1 cellular context compared by ENCODE assay signal in the genomic region with DNA sequence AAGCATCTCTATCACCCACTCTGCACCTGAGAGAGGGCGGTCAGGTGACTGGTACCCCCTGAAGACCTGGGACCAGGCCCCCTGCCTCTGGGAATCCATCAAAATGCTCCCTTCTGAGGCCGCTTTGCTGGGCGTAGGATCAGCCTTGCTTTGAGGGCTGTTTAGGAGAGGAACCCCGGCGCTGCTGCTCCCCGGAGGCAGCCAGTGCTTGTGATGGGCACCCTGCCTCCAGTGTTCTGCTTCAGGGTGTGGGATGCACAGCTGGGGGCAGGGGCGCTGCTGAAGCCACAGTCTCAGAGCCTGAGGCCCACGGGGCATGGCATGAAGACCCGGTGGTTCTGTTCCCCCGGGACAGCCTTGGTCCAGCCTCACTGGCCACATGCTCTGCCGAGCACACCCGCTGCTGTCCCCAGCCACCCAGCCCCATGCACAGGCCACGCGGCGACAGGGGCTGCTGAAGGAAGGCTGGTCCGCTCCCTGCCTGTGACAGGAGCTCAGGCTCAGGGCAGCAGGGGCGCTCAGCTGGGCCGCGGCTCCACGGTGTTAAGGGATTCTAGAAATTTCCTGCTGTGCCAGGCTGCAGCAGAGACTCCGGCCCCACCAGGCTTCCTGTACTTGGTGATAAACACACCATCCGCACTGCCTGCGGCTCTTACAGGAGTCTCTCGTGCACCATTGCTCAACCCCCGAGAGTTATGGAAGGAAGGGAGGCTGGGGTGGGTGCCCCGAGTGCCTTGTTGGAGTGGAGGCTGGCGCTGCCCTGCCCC.
TF ChIP-seq lines count a peak whose summit lies in the region.

No MANE protein-coding gene starts in this region.

TF ChIP-seq in WTC11, 78 proteins besides CTCF, POLR2A, EP300 and RAD21 (continued from another document):
- TF ChIP-seq, protein P1, sequence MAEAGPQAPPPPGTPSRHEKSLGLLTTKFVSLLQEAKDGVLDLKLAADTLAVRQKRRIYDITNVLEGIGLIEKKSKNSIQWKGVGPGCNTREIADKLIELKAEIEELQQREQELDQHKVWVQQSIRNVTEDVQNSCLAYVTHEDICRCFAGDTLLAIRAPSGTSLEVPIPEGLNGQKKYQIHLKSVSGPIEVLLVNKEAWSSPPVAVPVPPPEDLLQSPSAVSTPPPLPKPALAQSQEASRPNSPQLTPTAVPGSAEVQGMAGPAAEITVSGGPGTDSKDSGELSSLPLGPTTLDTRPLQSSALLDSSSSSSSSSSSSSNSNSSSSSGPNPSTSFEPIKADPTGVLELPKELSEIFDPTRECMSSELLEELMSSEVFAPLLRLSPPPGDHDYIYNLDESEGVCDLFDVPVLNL (CRISPR knock-in tag; IDR thresholded peaks at IDR 0.05; ENCODE audit: borderline replicate concordance, low read depth), result no peak
- TF ChIP-seq MYBL2 (CRISPR knock-in tag; IDR thresholded peaks at IDR 0.05) (no peak), RELA (CRISPR knock-in tag; IDR thresholded peaks at IDR 0.05; ENCODE audit: borderline replicate concordance) (no peak), E2F1 (CRISPR knock-in tag; IDR thresholded peaks at IDR 0.05) (no peak), ZNF423 (CRISPR knock-in tag; IDR thresholded peaks at IDR 0.05) (no peak), JUN (CRISPR knock-in tag; IDR thresholded peaks at IDR 0.05) (no peak), FOXK1 (CRISPR knock-in tag; IDR thresholded peaks at IDR 0.05) (no peak), ATF2 (CRISPR knock-in tag; IDR thresholded peaks at IDR 0.05; ENCODE audit: borderline replicate concordance, low read depth) (no peak), GTF2I (CRISPR knock-in tag; conservative IDR thresholded peaks at IDR 0.05) (no peak), ZNF138 (CRISPR knock-in tag; conservative IDR thresholded peaks at IDR 0.05) (no peak), ZNF263 (CRISPR knock-in tag; IDR thresholded peaks at IDR 0.05; ENCODE audit: low read depth) (no peak), GABPB1 (CRISPR knock-in tag; IDR thresholded peaks at IDR 0.05) (no peak), AFF4 (CRISPR knock-in tag; IDR thresholded peaks at IDR 0.05; ENCODE audit: borderline replicate concordance) (no peak)
